31 cellular contexts compared by ENCODE assay signal in the genomic region with DNA sequence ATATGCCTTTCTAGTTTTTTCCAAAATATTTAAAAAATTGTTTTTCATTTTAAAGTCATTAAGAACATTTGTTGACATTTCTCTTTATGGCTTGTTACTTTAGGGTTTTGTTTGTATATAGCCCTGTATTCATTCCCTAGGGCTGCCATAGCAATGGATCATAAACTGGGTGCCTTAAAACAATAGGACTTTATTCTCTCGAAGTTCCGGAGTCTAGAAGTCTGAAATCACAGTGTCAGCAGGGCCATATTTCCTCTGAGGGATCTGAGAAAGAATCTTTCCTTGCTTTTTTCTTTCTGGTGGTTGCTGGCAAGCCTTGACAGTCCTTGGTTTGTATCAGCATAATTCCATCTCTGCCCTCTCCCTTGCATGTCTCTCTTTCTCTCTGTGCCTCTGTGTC.
"Had no signal": no experiment of that assay in that cellular context is flagged by ENCODE, and none has a peak within 500 bp of the region (broad histone marks: within the 10 kb centered on the region; RNA-seq: fewer than 3 reads in every experiment).

No MANE protein-coding gene starts in this region.

- H3K4me3 ChIP-seq: SK-N-MC had no signal

- H3K27ac Mint-ChIP-seq: activated CD4-positive, alpha-beta memory T cell treated with anti-CD3 and anti-CD28 coated beads, Interleukin-2, amount 10 ng/mL, durations not matched to agents 7 days and 5 days; activated CD8-positive, alpha-beta memory T cell treated with anti-CD3 and anti-CD28 coated beads, Interleukin-2, amount 10 ng/mL, durations not matched to agents 7 days and 5 days; activated naive CD4-positive, alpha-beta T cell treated with anti-CD3 and anti-CD28 coated beads, Interleukin-2, amount 10 ng/mL, durations not matched to agents 7 days and 5 days; activated naive CD8-positive, alpha-beta T cell; activated naive CD8-positive, alpha-beta T cell treated with anti-CD3 and anti-CD28 coated beads, Interleukin-2, amount 50 U/mL, for 24 hours had no signal

- H3K9ac ChIP-seq: KMS-11 had no signal

- H3K4me3 Mint-ChIP-seq: activated CD4-positive, alpha-beta memory T cell treated with anti-CD3 and anti-CD28 coated beads, Interleukin-2, amount 10 ng/mL, durations not matched to agents 7 days and 5 days; activated CD8-positive, alpha-beta memory T cell treated with anti-CD3 and anti-CD28 coated beads, Interleukin-2, amount 10 ng/mL, durations not matched to agents 7 days and 5 days; activated naive CD4-positive, alpha-beta T cell treated with anti-CD3 and anti-CD28 coated beads, Interleukin-2, amount 10 ng/mL, durations not matched to agents 7 days and 5 days; activated naive CD8-positive, alpha-beta T cell; activated naive CD8-positive, alpha-beta T cell treated with anti-CD3 and anti-CD28 coated beads, Interleukin-2, amount 50 U/mL, for 24 hours had no signal

- H3K36me3 ChIP-seq: brain microvascular endothelial cell, WERI-Rb-1 had no signal

- H3K36me3 Mint-ChIP-seq: activated CD8-positive, alpha-beta memory T cell treated with anti-CD3 and anti-CD28 coated beads, Interleukin-2, amount 10 ng/mL, durations not matched to agents 7 days and 5 days; activated naive CD4-positive, alpha-beta T cell treated with anti-CD3 and anti-CD28 coated beads, Interleukin-2, amount 10 ng/mL, durations not matched to agents 7 days and 5 days; activated naive CD8-positive, alpha-beta T cell had no signal

- H3K4me1 Mint-ChIP-seq: activated CD4-positive, alpha-beta memory T cell treated with anti-CD3 and anti-CD28 coated beads, Interleukin-2, amount 10 ng/mL, durations not matched to agents 7 days and 5 days; activated CD8-positive, alpha-beta memory T cell treated with anti-CD3 and anti-CD28 coated beads, Interleukin-2, amount 10 ng/mL, durations not matched to agents 7 days and 5 days; activated naive CD4-positive, alpha-beta T cell treated with anti-CD3 and anti-CD28 coated beads, Interleukin-2, amount 10 ng/mL, durations not matched to agents 7 days and 5 days; activated naive CD8-positive, alpha-beta T cell treated with anti-CD3 and anti-CD28 coated beads, Interleukin-2, amount 50 U/mL, for 24 hours had no signal

- H3K27me3 ChIP-seq: brain microvascular endothelial cell had no signal

- ATAC-seq: activated CD8-positive, alpha-beta memory T cell treated with anti-CD3 and anti-CD28 coated beads, Interleukin-2, amount 10 ng/mL, durations not matched to agents 7 days and 5 days; activated naive CD8-positive, alpha-beta T cell treated with anti-CD3 and anti-CD28 coated beads, Interleukin-2, amount 50 U/mL, for 24 hours had no signal

- DNase-seq: activated CD4-positive, alpha-beta memory T cell treated with anti-CD3 and anti-CD28 coated beads, Interleukin-2, amount 10 ng/mL, durations not matched to agents 7 days and 5 days; activated CD4-positive, alpha-beta T cell treated with anti-CD3 and anti-CD28 coated beads for 1 hour; activated CD4-positive, alpha-beta T cell treated with anti-CD3 and anti-CD28 coated beads for 48 hours; activated CD4-positive, CD25-positive, alpha-beta regulatory T cell; activated CD8-positive, alpha-beta memory T cell treated with anti-CD3 and anti-CD28 coated beads for 24 hours; activated CD8-positive, alpha-beta memory T cell treated with anti-CD3 and anti-CD28 coated beads, Interleukin-2, amount 10 ng/mL, durations not matched to agents 7 days and 5 days; activated CD8-positive, alpha-beta memory T cell treated with anti-CD3 and anti-CD28 coated beads, Interleukin-2, amount 50 U/mL, for 48 hours; activated effector memory CD4-positive, alpha-beta T cell treated with Interleukin-2 at 50 U/mL for 16 hours; activated naive CD4-positive, alpha-beta T cell treated with anti-CD3 and anti-CD28 coated beads, Interleukin-2, amount 10 ng/mL, durations not matched to agents 7 days and 5 days; activated naive CD8-positive, alpha-beta T cell treated with anti-CD3 and anti-CD28 coated beads, Interleukin-2, amount 50 U/mL, for 24 hours; activated T-cell treated with anti-CD3 and anti-CD28 coated beads, Interleukin-2, amount 50 U/mL, for 48 hours; anterior cingulate cortex; brain microvascular endothelial cell; central memory CD4-positive, alpha-beta T cell; NCI-H1105; NCI-H1417 treated with DMSO at 0.1 percent for 48 hours; NCI-H187 treated with DMSO at 0.1 percent for 48 hours; NCI-H2081; NCI-H2171 treated with DMSO at 0.1 percent for 48 hours; NCI-H2227 treated with DMSO at 0.1 percent for 48 hours; NCI-H446 treated with DMSO at 0.1 percent for 48 hours; NCI-H524 treated with DMSO at 0.1 percent for 48 hours; NCI-H748 treated with DMSO at 0.1 percent for 48 hours; NK-92 treated with Interleukin-12 subunit alpha and Interleukin-12 subunit beta, amount 100 ng/mL, for 24 hours; OCI-M1; Right ventricle myocardium superior; T1000; WERI-Rb-1 had no signal

- H3K27me3 Mint-ChIP-seq: activated CD4-positive, alpha-beta memory T cell treated with anti-CD3 and anti-CD28 coated beads, Interleukin-2, amount 10 ng/mL, durations not matched to agents 7 days and 5 days; activated CD8-positive, alpha-beta memory T cell treated with anti-CD3 and anti-CD28 coated beads, Interleukin-2, amount 10 ng/mL, durations not matched to agents 7 days and 5 days; activated naive CD4-positive, alpha-beta T cell treated with anti-CD3 and anti-CD28 coated beads, Interleukin-2, amount 10 ng/mL, durations not matched to agents 7 days and 5 days; activated naive CD8-positive, alpha-beta T cell; activated naive CD8-positive, alpha-beta T cell treated with anti-CD3 and anti-CD28 coated beads, Interleukin-2, amount 50 U/mL, for 24 hours had no signal

- H3K27ac ChIP-seq: brain microvascular endothelial cell, KMS-11, SK-N-MC, WERI-Rb-1 had no signal

- H3K4me2 ChIP-seq: KMS-11 had no signal

- H3K9me3 Mint-ChIP-seq: activated CD4-positive, alpha-beta memory T cell treated with anti-CD3 and anti-CD28 coated beads, Interleukin-2, amount 10 ng/mL, durations not matched to agents 7 days and 5 days; activated naive CD4-positive, alpha-beta T cell treated with anti-CD3 and anti-CD28 coated beads, Interleukin-2, amount 10 ng/mL, durations not matched to agents 7 days and 5 days had no signal
